Comparison of ENCODE assay signal across 2 cellular contexts in genomic region chr12:117790948-117791347, GRCh38.
A peak's percentile ranks its signal among the peaks of the same experiment; 100 is the strongest.
TF ChIP-seq lines count a peak whose summit lies in the region.

No MANE protein-coding gene starts in this region.

TF ChIP-seq in GM23338, 12 proteins besides CTCF, POLR2A, EP300 and RAD21:
- TF ChIP-seq JUNB (IDR thresholded peaks at IDR 0.05; ENCODE audit: unreplicated experiment) (no peak), ETS1 (IDR thresholded peaks at IDR 0.05) (no peak), ZNF331 (CRISPR knock-in tag; IDR thresholded peaks at IDR 0.05; ENCODE audit: low read depth) (no peak), ZNF462 (CRISPR knock-in tag; IDR thresholded peaks at IDR 0.05) (no peak), STAT1 (IDR thresholded peaks at IDR 0.05; ENCODE audit: unreplicated experiment) (no peak), POLR2AphosphoS5 (IDR thresholded peaks at IDR 0.05; ENCODE audit: low read depth) (no peak), CREB1 (CRISPR knock-in tag; IDR thresholded peaks at IDR 0.05; ENCODE audit: low read depth) (no peak), NANOG (IDR thresholded peaks at IDR 0.05; ENCODE audit: borderline replicate concordance) (no peak), REST (IDR thresholded peaks at IDR 0.05; ENCODE audit: unreplicated experiment) (no peak), EZH2 (IDR thresholded peaks at IDR 0.05; ENCODE audit: low read depth, unreplicated experiment) (no peak), ZNF114 (CRISPR knock-in tag; IDR thresholded peaks at IDR 0.05) (no peak)

TF ChIP-seq in H1, 55 proteins besides CTCF, POLR2A, EP300 and RAD21:
- TF ChIP-seq NANOG (IDR thresholded peaks at IDR 0.05; ENCODE audit: insufficient read depth, low read depth, low read length, poor library complexity, severe bottlenecking) (no peak), KDM1A (IDR thresholded peaks at IDR 0.05; ENCODE audit: borderline replicate concordance, low read length) (peak; percentile 67; the same call in 1 of the 2 replicates), ASH2L (IDR thresholded peaks at IDR 0.05; ENCODE audit: low read length) (no peak)
